Comparison of ENCODE assay signal across 30 cellular contexts in genomic region chr1:223316082-223316481, GRCh38. TPM values are rescaled to one million over a fixed set of nuclear protein-coding genes. Genes with fewer than 3 reads are reported as not detected.
"Had no signal": no experiment of that assay in that cellular context is flagged by ENCODE, and none has a peak within 500 bp of the region (broad histone marks: within the 10 kb centered on the region; RNA-seq: fewer than 3 reads in every experiment).

No MANE protein-coding gene starts in this region.

- H3K27ac ChIP-seq: colonic mucosa, epithelial cell of prostate, esophagus squamous epithelium, gastrocnemius medialis, heart right ventricle, left lung, lower lobe of right lung had no signal

- H3K27ac Mint-ChIP-seq: dendritic cell treated with granulocyte-macrophage colony-stimulating factor and Interleukin-4, amounts not matched to agents 40 ng/mL and 50 ng/mL, for 4 days; effector memory CD8-positive, alpha-beta T cell; endodermal cell; mesothelial cell of epicardium; naive B cell had no signal

- ATAC-seq: effector memory CD8-positive, alpha-beta T cell; esophagus mucosa; gastrocnemius medialis; heart right ventricle; left cardiac atrium; left lung; left ventricle myocardium superior; lower lobe of right lung; mucosa of descending colon had no signal

- H3K36me3 Mint-ChIP-seq: mesothelial cell of epicardium, naive B cell had no signal

- H3K4me3 ChIP-seq: colonic mucosa, esophagus squamous epithelium, gastrocnemius medialis, heart right ventricle, left lung, lower lobe of right lung, mucosa of descending colon had no signal

- H3K4me1 ChIP-seq: colonic mucosa, gastrocnemius medialis, left lung, lower lobe of right lung had no signal

- H3K9me3 ChIP-seq: colonic mucosa, esophagus squamous epithelium, gastrocnemius medialis, heart right ventricle, left lung, lower lobe of right lung, mucosa of descending colon had no signal

- H3K4me3 Mint-ChIP-seq: dendritic cell treated with granulocyte-macrophage colony-stimulating factor and Interleukin-4, amounts not matched to agents 40 ng/mL and 50 ng/mL, for 4 days; effector memory CD8-positive, alpha-beta T cell; endodermal cell; mesothelial cell of epicardium; naive B cell had no signal

- H3K4me1 Mint-ChIP-seq: naive B cell had no signal

- H3K36me3 ChIP-seq: colonic mucosa, esophagus squamous epithelium, gastrocnemius medialis, heart right ventricle, left lung, lower lobe of right lung had no signal

- H3K9me3 Mint-ChIP-seq: dendritic cell treated with granulocyte-macrophage colony-stimulating factor and Interleukin-4, amounts not matched to agents 40 ng/mL and 50 ng/mL, for 4 days; effector memory CD8-positive, alpha-beta T cell had no signal

- DNase-seq: colonic mucosa; cortex of kidney; effector CD8-positive, alpha-beta T cell; effector memory CD8-positive, alpha-beta T cell; endodermal cell; erythroblast; esophagus squamous epithelium; foreskin fibroblast; foreskin melanocyte; gastrocnemius medialis; glutamatergic neuron; head of caudate nucleus; heart right ventricle; hippocampal formation; left cardiac atrium; left lung; left ventricle myocardium superior; lower lobe of right lung; mesenchymal stem cell; mucosa of descending colon; naive B cell had no signal

- H3K27me3 ChIP-seq: colonic mucosa, gastrocnemius medialis, left lung had no signal

- FAIRE-seq: endometrium, islet of Langerhans, keratinocyte had no signal

RNA-seq across cellular contexts. Expression of gene SUSD4, which starts 47.9 kb away (rescaled TPM):
- total RNA-seq: glomerular endothelial cell, mesenteric fat pad had no signal
